ENCODE assay signal across 8 cellular contexts in genomic region chr13:110819203-110820014, GRCh38.
DNase-seq lines count a peak whose midpoint lies in the region; ATAC-seq and TF ChIP-seq lines count a peak whose summit lies in the region.

No MANE protein-coding gene starts in this region.

- no peaks in the 10 kb centered on the region for H3K27me3 ChIP-seq in BE2C
- no peaks in the 10 kb centered on the region for H3K27me3 ChIP-seq in endocrine pancreas (ENCODE audit: control insufficient read depth, insufficient read depth, low read length)

- no peaks in the 10 kb centered on the region for H3K36me3 ChIP-seq in BE2C
- no peaks in the 10 kb centered on the region for H3K36me3 ChIP-seq in endocrine pancreas (ENCODE audit: control insufficient read depth, insufficient read depth, low read length)

- peak; percentile 68 for ATAC-seq in GM18868 (IDR thresholded peaks at IDR 0.05; ENCODE audit: unreplicated experiment)
- ATAC-seq in HG03139 (IDR thresholded peaks at IDR 0.05; ENCODE audit: unreplicated experiment), result peak; percentile 90

- peak; percentile 71 for DNase-seq in BE2C
- DNase-seq in NCI-H748 (lab: John Stamatoyannopoulos, UW; ENCODE audit: unreplicated experiment), result peak; percentile 63
- peak; percentile 51 for DNase-seq in activated CD8-positive, alpha-beta memory T cell treated with anti-CD3 and anti-CD28 coated beads for 4 hours (ENCODE audit: low read depth in 2 of 2)
- peak; percentile 83 for DNase-seq in midbrain (lab: John Stamatoyannopoulos, UW)
- DNase-seq in stimulated activated CD8-positive, alpha-beta memory T cell treated with anti-CD3 and anti-CD28 coated beads, Interleukin-2, amount 100 ng/mL, for 48 hours (ENCODE audit: low read depth in 2 of 2), result peak; percentile 63 to 67

- peak overlapping the region; percentile 24 for H3K9ac ChIP-seq in endocrine pancreas (ENCODE audit: control insufficient read depth, insufficient read depth, low read length)

- H3K9me3 ChIP-seq in BE2C (no peaks in the 10 kb centered on the region), endocrine pancreas (ENCODE audit: control insufficient read depth, low read length) (no peaks in the 10 kb centered on the region)

- H3K4me3 ChIP-seq in BE2C (ENCODE audit: low read depth, low read length) (no peak overlapping the region), endocrine pancreas (ENCODE audit: control insufficient read depth, insufficient read depth, low read length) (no peak overlapping the region)

- TF ChIP-seq CTCF in BE2C (IDR thresholded peaks at IDR 0.05; ENCODE audit: low read depth, low read length), result peak; percentile 99

- H3K4me1 ChIP-seq in BE2C (no peaks in the 10 kb centered on the region), endocrine pancreas (ENCODE audit: control insufficient read depth, insufficient read depth, low read length) (no peaks in the 10 kb centered on the region)
